In genomic region chr12:116068853-116069252, GRCh38 we compare ENCODE assay signal across 33 cellular contexts.
"Had no signal": no experiment of that assay in that cellular context is flagged by ENCODE, and none has a peak within 500 bp of the region (broad histone marks: within the 10 kb centered on the region; RNA-seq: fewer than 3 reads in every experiment).

No MANE protein-coding gene starts in this region.

- H3K36me3 ChIP-seq: ascending aorta, cardiac muscle cell, colonic mucosa, esophagus squamous epithelium, left ventricle myocardium inferior, right lobe of liver, upper lobe of left lung, vagina had no signal

- H3K27ac Mint-ChIP-seq: activated CD4-positive, alpha-beta memory T cell treated with anti-CD3 and anti-CD28 coated beads for 36 hours; activated CD4-positive, alpha-beta T cell treated with anti-CD3 and anti-CD28 coated beads, Interleukin-2, amount 10 ng/mL, durations not matched to agents 24 days and 14 days; activated naive CD4-positive, alpha-beta T cell treated with anti-CD3 and anti-CD28 coated beads, Interleukin-2, amount 10 ng/mL, durations not matched to agents 7 days and 5 days; activated naive CD8-positive, alpha-beta T cell treated with anti-CD3 and anti-CD28 coated beads, Interleukin-2, amount 10 ng/mL, durations not matched to agents 7 days and 5 days; activated T-cell treated with anti-CD3 and anti-CD28 coated beads, Interleukin-2, amount 50 U/mL, for 24 hours; brain; stimulated activated effector memory CD8-positive, alpha-beta T cell treated with anti-CD3 and anti-CD28 coated beads, Interleukin-12 subunit alpha, Interleukin-12 subunit beta, amount 100 ng/mL, for 72 hours; stimulated activated naive CD8-positive, alpha-beta T cell treated with anti-CD3 and anti-CD28 coated beads, Interleukin-15, amount 100 ng/mL, for 72 hours had no signal

- H3K4me3 Mint-ChIP-seq: activated CD4-positive, alpha-beta memory T cell treated with anti-CD3 and anti-CD28 coated beads for 36 hours; activated CD4-positive, alpha-beta T cell treated with anti-CD3 and anti-CD28 coated beads, Interleukin-2, amount 10 ng/mL, durations not matched to agents 24 days and 14 days; activated naive CD4-positive, alpha-beta T cell treated with anti-CD3 and anti-CD28 coated beads, Interleukin-2, amount 10 ng/mL, durations not matched to agents 7 days and 5 days; activated naive CD8-positive, alpha-beta T cell treated with anti-CD3 and anti-CD28 coated beads, Interleukin-2, amount 10 ng/mL, durations not matched to agents 7 days and 5 days; activated T-cell treated with anti-CD3 and anti-CD28 coated beads, Interleukin-2, amount 50 U/mL, for 24 hours; brain; naive thymus-derived CD4-positive, alpha-beta T cell; stimulated activated effector memory CD8-positive, alpha-beta T cell treated with anti-CD3 and anti-CD28 coated beads, Interleukin-12 subunit alpha, Interleukin-12 subunit beta, amount 100 ng/mL, for 72 hours; stimulated activated naive CD8-positive, alpha-beta T cell treated with anti-CD3 and anti-CD28 coated beads, Interleukin-15, amount 100 ng/mL, for 72 hours had no signal

- H3K4me2 ChIP-seq: hepatocyte had no signal

- H3K4me3 ChIP-seq: ascending aorta, cardiac muscle cell, colonic mucosa, esophagus squamous epithelium, hepatocyte, left ventricle myocardium inferior, right lobe of liver, skin epidermis, upper lobe of left lung, vagina had no signal

- H3K9me3 ChIP-seq: ascending aorta, colonic mucosa, esophagus squamous epithelium, left ventricle myocardium inferior, right lobe of liver, upper lobe of left lung, vagina had no signal

- H3K27me3 Mint-ChIP-seq: activated CD4-positive, alpha-beta memory T cell treated with anti-CD3 and anti-CD28 coated beads for 36 hours; activated CD4-positive, alpha-beta T cell treated with anti-CD3 and anti-CD28 coated beads, Interleukin-2, amount 10 ng/mL, durations not matched to agents 24 days and 14 days; activated naive CD4-positive, alpha-beta T cell treated with anti-CD3 and anti-CD28 coated beads, Interleukin-2, amount 10 ng/mL, durations not matched to agents 7 days and 5 days; activated naive CD8-positive, alpha-beta T cell treated with anti-CD3 and anti-CD28 coated beads, Interleukin-2, amount 10 ng/mL, durations not matched to agents 7 days and 5 days; activated T-cell treated with anti-CD3 and anti-CD28 coated beads, Interleukin-2, amount 50 U/mL, for 24 hours; brain; naive thymus-derived CD4-positive, alpha-beta T cell; stimulated activated naive CD8-positive, alpha-beta T cell treated with anti-CD3 and anti-CD28 coated beads, Interleukin-15, amount 100 ng/mL, for 72 hours had no signal

- H3K27me3 ChIP-seq: ascending aorta, cardiac muscle cell, colonic mucosa, esophagus squamous epithelium, hepatocyte, right lobe of liver, upper lobe of left lung, vagina had no signal

- H2AFZ ChIP-seq: hepatocyte had no signal

- H3K4me1 ChIP-seq: colonic mucosa had no signal

- H3K9me3 Mint-ChIP-seq: activated CD4-positive, alpha-beta memory T cell treated with anti-CD3 and anti-CD28 coated beads for 36 hours; activated CD4-positive, alpha-beta T cell treated with anti-CD3 and anti-CD28 coated beads, Interleukin-2, amount 10 ng/mL, durations not matched to agents 24 days and 14 days; activated naive CD4-positive, alpha-beta T cell treated with anti-CD3 and anti-CD28 coated beads, Interleukin-2, amount 10 ng/mL, durations not matched to agents 7 days and 5 days; activated naive CD8-positive, alpha-beta T cell treated with anti-CD3 and anti-CD28 coated beads, Interleukin-2, amount 10 ng/mL, durations not matched to agents 7 days and 5 days; activated T-cell treated with anti-CD3 and anti-CD28 coated beads, Interleukin-2, amount 50 U/mL, for 24 hours; brain; naive thymus-derived CD4-positive, alpha-beta T cell; stimulated activated effector memory CD8-positive, alpha-beta T cell treated with anti-CD3 and anti-CD28 coated beads, Interleukin-12 subunit alpha, Interleukin-12 subunit beta, amount 100 ng/mL, for 72 hours; stimulated activated naive CD8-positive, alpha-beta T cell treated with anti-CD3 and anti-CD28 coated beads, Interleukin-15, amount 100 ng/mL, for 72 hours had no signal

- H3K36me3 Mint-ChIP-seq: activated CD4-positive, alpha-beta memory T cell treated with anti-CD3 and anti-CD28 coated beads for 36 hours; activated naive CD4-positive, alpha-beta T cell treated with anti-CD3 and anti-CD28 coated beads, Interleukin-2, amount 10 ng/mL, durations not matched to agents 7 days and 5 days; brain; naive thymus-derived CD4-positive, alpha-beta T cell; stimulated activated effector memory CD8-positive, alpha-beta T cell treated with anti-CD3 and anti-CD28 coated beads, Interleukin-12 subunit alpha, Interleukin-12 subunit beta, amount 100 ng/mL, for 72 hours had no signal

- DNase-seq: activated CD4-positive, alpha-beta memory T cell treated with anti-CD3 and anti-CD28 coated beads for 36 hours; activated CD4-positive, alpha-beta T cell treated with anti-CD3 and anti-CD28 coated beads, Interleukin-2, amount 10 ng/mL, durations not matched to agents 24 days and 14 days; activated CD4-positive, CD25-positive, alpha-beta regulatory T cell treated with anti-CD3 and anti-CD28 coated beads, Interleukin-2, amount 50 U/mL, for 72 hours; activated CD8-positive, alpha-beta memory T cell treated with anti-CD3 and anti-CD28 coated beads, Interleukin-2, amount 50 U/mL, for 48 hours; activated gamma-delta T cell; activated naive CD4-positive, alpha-beta T cell treated with anti-CD3 and anti-CD28 coated beads, Interleukin-2, amount 10 ng/mL, durations not matched to agents 7 days and 5 days; activated naive CD8-positive, alpha-beta T cell treated with anti-CD3 and anti-CD28 coated beads, Interleukin-2, amount 10 ng/mL, durations not matched to agents 7 days and 5 days; activated T-cell treated with anti-CD3 and anti-CD28 coated beads, Interleukin-2, amount 50 U/mL, for 24 hours; cerebellar nuclear complex; colonic mucosa; effector CD8-positive, alpha-beta T cell; esophagus squamous epithelium; foreskin melanocyte; glutamatergic neuron; islet precursor cell; left ventricle myocardium inferior; naive thymus-derived CD4-positive, alpha-beta T cell; posterior cingulate gyrus; right lobe of liver; stimulated activated CD4-positive, alpha-beta T cell treated with anti-CD3 and anti-CD28 coated beads, Interleukin-4, amount 100 ng/mL, for 24 hours; stimulated activated naive CD8-positive, alpha-beta T cell treated with anti-CD3 and anti-CD28 coated beads, Interleukin-15, amount 100 ng/mL, for 72 hours; substantia nigra; T-helper 2 cell; upper lobe of left lung had no signal

- H3K27ac ChIP-seq: ascending aorta, colonic mucosa, epithelial cell of prostate, esophagus squamous epithelium, hepatocyte, left ventricle myocardium inferior, right lobe of liver, upper lobe of left lung, vagina, VCaP had no signal

- ATAC-seq: naive thymus-derived CD4-positive, alpha-beta T cell; right lobe of liver; stimulated activated effector memory CD8-positive, alpha-beta T cell treated with anti-CD3 and anti-CD28 coated beads, Interleukin-12 subunit alpha, Interleukin-12 subunit beta, amount 100 ng/mL, for 72 hours; stimulated activated naive CD8-positive, alpha-beta T cell treated with anti-CD3 and anti-CD28 coated beads, Interleukin-15, amount 100 ng/mL, for 72 hours had no signal
